In genomic region chr12:48956279-48957140, GRCh38 we compare ENCODE assay signal across 8 cellular contexts. TPM values are rescaled to one million over a fixed set of nuclear protein-coding genes. Genes with fewer than 3 reads are reported as not detected.
A peak's percentile ranks its signal among the peaks of the same experiment; 100 is the strongest.
DNase-seq lines count a peak whose midpoint lies in the region; ATAC-seq lines count a peak whose summit lies in the region.

No MANE protein-coding gene starts in this region.

- intact Hi-C loops in Right ventricle myocardium superior (cut with DNase I), result no loop called here

- ATAC-seq in HG03571 (IDR thresholded peaks at IDR 0.05; ENCODE audit: unreplicated experiment) (peak; percentile 4), Right ventricle myocardium superior (ENCODE audit: poor library complexity) (peak; percentile 89)

- H3K27ac ChIP-seq in adipose tissue (ENCODE audit: low read depth, low read length), result peak overlapping the region; percentile 55

- WGBS in adipose tissue, 3 donors, result 0 to 2% (median 1%) methylated on average over 23 to 28 of the region's 29 CpGs

- DNase-seq in 8988T (peak; percentile 66), GDM1 (lab: John Stamatoyannopoulos, UW) (peak; percentile 86), NCI-H82 (lab: John Stamatoyannopoulos, UW) (peak; percentile 98), Right ventricle myocardium superior (peak; percentile 89), non-pigmented ciliary epithelial cell (ENCODE audit: low read depth) (peak; percentile 93), activated gamma-delta T cell treated with Interleukin-2 at 50 U/mL for 16 hours (no peak)

RNA-seq across cellular contexts. Expression of gene ARF3, which starts 0.8 kb away (rescaled TPM):
- 10 to 100 TPM; 26.8 to 73.8 (median 68.1) TPM for polyA plus RNA-seq in adipose tissue
- 43.7 TPM for total RNA-seq in Right ventricle myocardium superior

RNA-seq across cellular contexts. Expression of gene WNT10B, which starts 15.0 kb away (rescaled TPM):
- 1 to 10 TPM in 1 of 3 donors, under 1 TPM in 2; 0.17 to 1.9 (median 0.70) TPM for polyA plus RNA-seq in adipose tissue
- 0.40 TPM for total RNA-seq in Right ventricle myocardium superior

RNA-seq across cellular contexts. Expression of gene WNT1, which starts 21.6 kb away (rescaled TPM):
- not detected for polyA plus RNA-seq in adipose tissue
- total RNA-seq in Right ventricle myocardium superior, result not detected

RNA-seq across cellular contexts. Expression of gene FKBP11, which starts 31.2 kb away (rescaled TPM):
- polyA plus RNA-seq in adipose tissue, result 100 to 1,000 TPM in 1 of 3 donors, 10 to 100 TPM in 2; 30.5 to 156 (median 45.0) TPM
- total RNA-seq in Right ventricle myocardium superior, result 3.4 TPM

RNA-seq across cellular contexts. Expression of gene DDN, which starts 42.7 kb away (rescaled TPM):
- under 1 TPM in 2 of 3 donors, not detected in 1; 0.10 to 0.12 TPM for polyA plus RNA-seq in adipose tissue
- total RNA-seq in Right ventricle myocardium superior, result 0.78 TPM
